ENCODE assay signal across 33 cellular contexts in genomic region chr19:50030937-50031336, GRCh38.
"Had no signal": no experiment of that assay in that cellular context is flagged by ENCODE, and none has a peak within 500 bp of the region (broad histone marks: within the 10 kb centered on the region; RNA-seq: fewer than 3 reads in every experiment).

No MANE protein-coding gene starts in this region.

- DNase-seq: activated CD4-positive, alpha-beta memory T cell treated with anti-CD3 and anti-CD28 coated beads for 36 hours; activated CD4-positive, alpha-beta T cell treated with anti-CD3 and anti-CD28 coated beads for 36 hours; activated CD4-positive, alpha-beta T cell treated with anti-CD3 and anti-CD28 coated beads, Interleukin-2, amount 10 ng/mL, durations not matched to agents 24 days and 14 days; activated CD4-positive, CD25-positive, alpha-beta regulatory T cell; activated CD4-positive, CD25-positive, alpha-beta regulatory T cell treated with anti-CD3 and anti-CD28 coated beads, Interleukin-2, amount 50 U/mL, for 72 hours; activated CD8-positive, alpha-beta memory T cell treated with anti-CD3 and anti-CD28 coated beads, Interleukin-2, amount 10 ng/mL, durations not matched to agents 7 days and 5 days; activated CD8-positive, alpha-beta memory T cell treated with anti-CD3 and anti-CD28 coated beads, Interleukin-2, amount 50 U/mL, for 4 hours; activated CD8-positive, alpha-beta T cell treated with anti-CD3 and anti-CD28 coated beads, Interleukin-2, amount 10 ng/mL, durations not matched to agents 7 days and 5 days; activated gamma-delta T cell; activated naive CD4-positive, alpha-beta T cell; activated naive CD4-positive, alpha-beta T cell treated with anti-CD3 and anti-CD28 coated beads, Interleukin-2, amount 10 ng/mL, durations not matched to agents 7 days and 5 days; activated naive CD8-positive, alpha-beta T cell treated with anti-CD3 and anti-CD28 coated beads, Interleukin-2, amount 10 ng/mL, durations not matched to agents 7 days and 5 days; activated T-cell treated with anti-CD3 and anti-CD28 coated beads, Interleukin-2, amount 50 U/mL, for 1 hour; activated T-cell treated with anti-CD3 and anti-CD28 coated beads, Interleukin-2, amount 50 U/mL, for 48 hours; central memory CD4-positive, alpha-beta T cell; dorsolateral prefrontal cortex; effector memory CD8-positive, alpha-beta T cell; erythroblast; foreskin keratinocyte; gastrocnemius medialis; glutamatergic neuron; SW 1271; T-cell had no signal

- H3K27me3 Mint-ChIP-seq: activated CD4-positive, alpha-beta memory T cell treated with anti-CD3 and anti-CD28 coated beads for 36 hours; activated CD4-positive, alpha-beta T cell treated with anti-CD3 and anti-CD28 coated beads for 36 hours; activated CD4-positive, alpha-beta T cell treated with anti-CD3 and anti-CD28 coated beads, Interleukin-2, amount 10 ng/mL, durations not matched to agents 24 days and 14 days; activated CD8-positive, alpha-beta memory T cell treated with anti-CD3 and anti-CD28 coated beads, Interleukin-2, amount 10 ng/mL, durations not matched to agents 7 days and 5 days; activated naive CD4-positive, alpha-beta T cell treated with anti-CD3 and anti-CD28 coated beads, Interleukin-2, amount 10 ng/mL, durations not matched to agents 7 days and 5 days; activated naive CD8-positive, alpha-beta T cell treated with anti-CD3 and anti-CD28 coated beads, Interleukin-2, amount 10 ng/mL, durations not matched to agents 7 days and 5 days; dendritic cell treated with granulocyte-macrophage colony-stimulating factor and Interleukin-4, amounts not matched to agents 40 ng/mL and 50 ng/mL, for 4 days; effector memory CD8-positive, alpha-beta T cell; T-cell had no signal

- H3K9me3 ChIP-seq: ascending aorta, breast epithelium, esophagus muscularis mucosa, gastrocnemius medialis had no signal

- H3K27me3 ChIP-seq: ascending aorta, breast epithelium, cardiac muscle cell, dorsolateral prefrontal cortex, esophagus muscularis mucosa, foreskin keratinocyte, gastrocnemius medialis had no signal

- ATAC-seq: activated CD4-positive, alpha-beta T cell treated with anti-CD3 and anti-CD28 coated beads for 36 hours; activated CD8-positive, alpha-beta memory T cell treated with anti-CD3 and anti-CD28 coated beads, Interleukin-2, amount 10 ng/mL, durations not matched to agents 7 days and 5 days; activated CD8-positive, alpha-beta T cell treated with anti-CD3 and anti-CD28 coated beads, Interleukin-2, amount 10 ng/mL, durations not matched to agents 7 days and 5 days; activated naive CD4-positive, alpha-beta T cell treated with anti-CD3 and anti-CD28 coated beads, Interleukin-2, amount 50 U/mL, for 72 hours; effector memory CD8-positive, alpha-beta T cell; foreskin keratinocyte; gastrocnemius medialis; T-cell had no signal

- H3K27ac Mint-ChIP-seq: activated CD4-positive, alpha-beta memory T cell treated with anti-CD3 and anti-CD28 coated beads for 36 hours; activated CD4-positive, alpha-beta T cell treated with anti-CD3 and anti-CD28 coated beads for 36 hours; activated CD4-positive, alpha-beta T cell treated with anti-CD3 and anti-CD28 coated beads, Interleukin-2, amount 10 ng/mL, durations not matched to agents 24 days and 14 days; activated CD8-positive, alpha-beta memory T cell treated with anti-CD3 and anti-CD28 coated beads, Interleukin-2, amount 10 ng/mL, durations not matched to agents 7 days and 5 days; activated CD8-positive, alpha-beta T cell treated with anti-CD3 and anti-CD28 coated beads, Interleukin-2, amount 10 ng/mL, durations not matched to agents 7 days and 5 days; activated naive CD8-positive, alpha-beta T cell treated with anti-CD3 and anti-CD28 coated beads, Interleukin-2, amount 10 ng/mL, durations not matched to agents 7 days and 5 days; activated T-helper 1 cell treated with anti-CD3 and anti-CD28 coated beads, Interleukin-12 subunit alpha, Interleukin-12 subunit beta, Interleukin-2, Interleukin-4 antibody, amounts not matched to agents 30 ng/mL and 10 ng/mL and 1 ng/mL, durations not matched to agents 14 hours and 24 hours and 36 hours; brain; dendritic cell treated with granulocyte-macrophage colony-stimulating factor and Interleukin-4, amounts not matched to agents 40 ng/mL and 50 ng/mL, for 4 days; T-cell; T-helper 1 cell treated with Interleukin-12 subunit alpha and Interleukin-12 subunit beta and Interleukin-4 antibody, amounts not matched to agents 30 μg/mL and 1 μg/mL, for 36 hours had no signal

- H3K36me3 ChIP-seq: cardiac muscle cell had no signal

- H3K4me3 Mint-ChIP-seq: activated CD4-positive, alpha-beta memory T cell treated with anti-CD3 and anti-CD28 coated beads for 36 hours; activated CD4-positive, alpha-beta T cell treated with anti-CD3 and anti-CD28 coated beads for 36 hours; activated CD4-positive, alpha-beta T cell treated with anti-CD3 and anti-CD28 coated beads, Interleukin-2, amount 10 ng/mL, durations not matched to agents 24 days and 14 days; activated CD8-positive, alpha-beta memory T cell treated with anti-CD3 and anti-CD28 coated beads, Interleukin-2, amount 10 ng/mL, durations not matched to agents 7 days and 5 days; activated CD8-positive, alpha-beta T cell treated with anti-CD3 and anti-CD28 coated beads, Interleukin-2, amount 10 ng/mL, durations not matched to agents 7 days and 5 days; activated naive CD4-positive, alpha-beta T cell treated with anti-CD3 and anti-CD28 coated beads, Interleukin-2, amount 10 ng/mL, durations not matched to agents 7 days and 5 days; activated naive CD8-positive, alpha-beta T cell treated with anti-CD3 and anti-CD28 coated beads, Interleukin-2, amount 10 ng/mL, durations not matched to agents 7 days and 5 days; activated T-helper 1 cell treated with anti-CD3 and anti-CD28 coated beads, Interleukin-12 subunit alpha, Interleukin-12 subunit beta, Interleukin-2, Interleukin-4 antibody, amounts not matched to agents 30 ng/mL and 10 ng/mL and 1 ng/mL, durations not matched to agents 14 hours and 24 hours and 36 hours; dendritic cell treated with granulocyte-macrophage colony-stimulating factor and Interleukin-4, amounts not matched to agents 40 ng/mL and 50 ng/mL, for 4 days; effector memory CD8-positive, alpha-beta T cell; T-cell; T-helper 1 cell treated with Interleukin-12 subunit alpha and Interleukin-12 subunit beta and Interleukin-4 antibody, amounts not matched to agents 30 μg/mL and 1 μg/mL, for 36 hours had no signal

- H3K4me1 ChIP-seq: breast epithelium, foreskin keratinocyte had no signal

- H3K27ac ChIP-seq: ascending aorta, breast epithelium, cardiac muscle cell, coronary artery, dorsolateral prefrontal cortex, esophagus muscularis mucosa, foreskin keratinocyte, gastrocnemius medialis had no signal

- H3K4me3 ChIP-seq: ascending aorta, breast epithelium, cardiac muscle cell, coronary artery, dorsolateral prefrontal cortex, esophagus muscularis mucosa, gastrocnemius medialis had no signal
